In the genomic region with DNA sequence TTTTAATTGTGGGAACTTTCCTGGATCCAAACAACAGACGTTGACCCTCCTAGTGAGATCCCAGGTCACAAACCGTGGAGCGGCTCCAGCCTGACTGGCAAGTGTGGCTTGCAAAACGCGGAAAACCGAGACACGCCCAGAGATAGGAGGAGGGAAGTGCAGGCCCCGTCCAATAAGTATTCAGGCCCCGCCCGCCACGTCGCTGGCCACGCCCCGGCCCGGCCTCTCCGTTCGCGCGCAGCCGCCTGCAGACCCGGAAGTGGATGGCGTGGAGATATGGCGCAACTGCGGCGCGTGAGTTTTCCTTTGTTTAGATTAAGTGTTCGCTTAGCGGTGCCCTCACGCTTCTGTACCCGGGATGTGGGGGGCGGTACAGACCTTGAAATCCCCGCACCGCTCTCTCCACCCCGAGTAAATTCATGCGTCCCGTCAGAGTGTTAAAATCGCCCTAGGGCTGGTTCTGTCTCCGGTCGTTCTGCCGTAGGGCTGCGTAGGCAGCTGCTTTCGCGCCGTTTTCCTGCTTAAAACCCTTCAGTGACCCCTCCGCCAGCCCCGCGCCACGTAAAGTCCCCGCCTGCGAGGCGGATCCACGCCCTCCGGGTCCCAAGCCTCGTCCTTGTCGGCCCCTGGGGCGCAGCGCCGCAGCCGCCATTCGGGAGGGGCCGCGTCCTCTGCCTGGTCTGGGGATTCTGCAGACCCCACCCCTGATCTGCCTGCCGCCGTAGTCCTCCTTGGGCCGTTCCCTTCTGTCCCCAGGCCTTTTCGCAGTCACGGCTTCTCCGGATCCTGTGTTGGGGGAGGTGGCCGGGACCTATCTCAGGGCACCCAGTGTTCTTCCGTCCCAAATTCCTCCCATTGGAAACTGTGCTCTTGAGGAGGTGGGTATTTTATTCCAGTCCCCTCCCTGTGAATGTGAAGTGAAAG, we compare ENCODE assay signal across 1 cellular context.
TF ChIP-seq lines count a peak whose summit lies in the region.

A gene (plus strand): TSS at position 250 of the 924 bp plus-strand sequence. CDS start 27 bp downstream, at position 277.

TF ChIP-seq in GM12878, 131 proteins besides CTCF, POLR2A, EP300 and RAD21 (continued from another document and continues in another):
- TF ChIP-seq, protein P1, sequence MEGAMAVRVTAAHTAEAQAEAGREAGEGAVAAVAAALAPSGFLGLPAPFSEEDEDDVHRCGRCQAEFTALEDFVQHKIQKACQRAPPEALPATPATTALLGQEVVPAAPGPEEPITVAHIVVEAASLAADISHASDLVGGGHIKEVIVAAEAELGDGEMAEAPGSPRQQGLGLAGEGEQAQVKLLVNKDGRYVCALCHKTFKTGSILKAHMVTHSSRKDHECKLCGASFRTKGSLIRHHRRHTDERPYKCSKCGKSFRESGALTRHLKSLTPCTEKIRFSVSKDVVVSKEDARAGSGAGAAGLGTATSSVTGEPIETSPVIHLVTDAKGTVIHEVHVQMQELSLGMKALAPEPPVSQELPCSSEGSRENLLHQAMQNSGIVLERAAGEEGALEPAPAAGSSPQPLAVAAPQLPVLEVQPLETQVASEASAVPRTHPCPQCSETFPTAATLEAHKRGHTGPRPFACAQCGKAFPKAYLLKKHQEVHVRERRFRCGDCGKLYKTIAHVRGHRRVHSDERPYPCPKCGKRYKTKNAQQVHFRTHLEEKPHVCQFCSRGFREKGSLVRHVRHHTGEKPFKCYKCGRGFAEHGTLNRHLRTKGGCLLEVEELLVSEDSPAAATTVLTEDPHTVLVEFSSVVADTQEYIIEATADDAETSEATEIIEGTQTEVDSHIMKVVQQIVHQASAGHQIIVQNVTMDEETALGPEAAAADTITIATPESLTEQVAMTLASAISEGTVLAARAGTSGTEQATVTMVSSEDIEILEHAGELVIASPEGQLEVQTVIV (IDR thresholded peaks at IDR 0.05; ENCODE audit: borderline replicate concordance, partially characterized antibody) = peak; percentile 87
- TF ChIP-seq IKZF1 (conservative IDR thresholded peaks at IDR 0.05) (peak; percentile 44), BHLHE40 (IDR thresholded peaks at IDR 0.05; ENCODE audit: borderline replicate concordance in 1 of 2, low read depth in 2 of 2, low read length in 1 of 2) (peak; percentile 55 to 68), CEBPB (IDR thresholded peaks at IDR 0.05; ENCODE audit: borderline replicate concordance in 1 of 2, low read depth in 2 of 2, low read length in 2 of 2) (peak in 1 of 2 experiments; percentile 78; a peak in 2 of 4 replicates), NFXL1 (IDR thresholded peaks at IDR 0.05; ENCODE audit: borderline replicate concordance) (no peak), BCL11A (IDR thresholded peaks at IDR 0.05; ENCODE audit: low read depth, low read length) (no peak), SMC3 (IDR thresholded peaks at IDR 0.05; ENCODE audit: borderline replicate concordance, low read length) (no peak), ZZZ3 (IDR thresholded peaks at IDR 0.05; ENCODE audit: control insufficient read depth, insufficient read length, low read depth) (no peak), NBN (IDR thresholded peaks at IDR 0.05) (peak; percentile 69; the same call in 1 of the 2 replicates), PAX8 (IDR thresholded peaks at IDR 0.05) (no peak), GABPA (IDR thresholded peaks at IDR 0.05; ENCODE audit: low read depth) (no peak), RELA (IDR thresholded peaks at IDR 0.05; ENCODE audit: borderline replicate concordance, partially characterized antibody) (no peak), ZNF622 (IDR thresholded peaks at IDR 0.05) (no peak), TAF1 (IDR thresholded peaks at IDR 0.05; ENCODE audit: borderline replicate concordance, low read depth, low read length) (peak; percentile 88), POLR2AphosphoS5 (IDR thresholded peaks at IDR 0.05; ENCODE audit: low read length) (peak; percentile 96), KDM1A (IDR thresholded peaks at IDR 0.05; ENCODE audit: borderline replicate concordance) (no peak), MXI1 (IDR thresholded peaks at IDR 0.05; ENCODE audit: low read depth, low read length) (peak; percentile 94), CHD4 (IDR thresholded peaks at IDR 0.05) (no peak), TCF7 (IDR thresholded peaks at IDR 0.05; ENCODE audit: borderline replicate concordance) (no peak), SREBF1 (IDR thresholded peaks at IDR 0.05; ENCODE audit: low read length) (no peak), MTA3 (IDR thresholded peaks at IDR 0.05; ENCODE audit: borderline replicate concordance, low read length) (no peak), ATF7 (IDR thresholded peaks at IDR 0.05; ENCODE audit: low read depth) (no peak), MTA2 (IDR thresholded peaks at IDR 0.05; ENCODE audit: low read depth) (no peak), SP1 (IDR thresholded peaks at IDR 0.05; ENCODE audit: low read depth, low read length) (peak; percentile 92), KAT2A (conservative IDR thresholded peaks at IDR 0.05; ENCODE audit: control insufficient read depth, low read depth, low read length) (no peak), STAT3 (IDR thresholded peaks at IDR 0.05; ENCODE audit: low read depth, low read length) (no peak), HDAC2 (IDR thresholded peaks at IDR 0.05) (no peak), EZH2 (IDR thresholded peaks at IDR 0.05; ENCODE audit: borderline replicate concordance, control insufficient read depth, low read depth, low read length) (no peak), ESRRA (IDR thresholded peaks at IDR 0.05; ENCODE audit: low read length) (no peak), YBX1 (IDR thresholded peaks at IDR 0.05) (no peak), CBX3 (IDR thresholded peaks at IDR 0.05; ENCODE audit: borderline replicate concordance, low read depth) (no peak), ZNF207 (IDR thresholded peaks at IDR 0.05; ENCODE audit: borderline replicate concordance) (peak; percentile 46; the same call in 1 of the 2 replicates), FOXK2 (IDR thresholded peaks at IDR 0.05) (no peak), RB1 (IDR thresholded peaks at IDR 0.05; ENCODE audit: borderline replicate concordance) (peak; percentile 78; the same call in 1 of the 2 replicates), RAD51 (IDR thresholded peaks at IDR 0.05) (no peak), SMAD1 (IDR thresholded peaks at IDR 0.05; ENCODE audit: low read depth, partially characterized antibody) (no peak), TBL1XR1 (IDR thresholded peaks at IDR 0.05; ENCODE audit: low read depth, low read length) (no peak), MYC (IDR thresholded peaks at IDR 0.05; ENCODE audit: insufficient read depth, insufficient read length, insufficient replicate concordance, low read length, severe bottlenecking) (no peak), ETV6 (conservative IDR thresholded peaks at IDR 0.05 in 1 of 2, IDR thresholded peaks at IDR 0.05 in 1 of 2; ENCODE audit: borderline replicate concordance in 1 of 2, low read depth in 1 of 2) (no peak), MYB (IDR thresholded peaks at IDR 0.05; ENCODE audit: borderline replicate concordance, low read depth, low read length) (no peak)
- TF ChIP-seq, protein P2, sequence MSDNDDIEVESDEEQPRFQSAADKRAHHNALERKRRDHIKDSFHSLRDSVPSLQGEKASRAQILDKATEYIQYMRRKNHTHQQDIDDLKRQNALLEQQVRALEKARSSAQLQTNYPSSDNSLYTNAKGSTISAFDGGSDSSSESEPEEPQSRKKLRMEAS (IDR thresholded peaks at IDR 0.05; ENCODE audit: low read depth, low read length) = peak; percentile 68; the same call in 1 of the 2 replicates
- TF ChIP-seq, protein P3, sequence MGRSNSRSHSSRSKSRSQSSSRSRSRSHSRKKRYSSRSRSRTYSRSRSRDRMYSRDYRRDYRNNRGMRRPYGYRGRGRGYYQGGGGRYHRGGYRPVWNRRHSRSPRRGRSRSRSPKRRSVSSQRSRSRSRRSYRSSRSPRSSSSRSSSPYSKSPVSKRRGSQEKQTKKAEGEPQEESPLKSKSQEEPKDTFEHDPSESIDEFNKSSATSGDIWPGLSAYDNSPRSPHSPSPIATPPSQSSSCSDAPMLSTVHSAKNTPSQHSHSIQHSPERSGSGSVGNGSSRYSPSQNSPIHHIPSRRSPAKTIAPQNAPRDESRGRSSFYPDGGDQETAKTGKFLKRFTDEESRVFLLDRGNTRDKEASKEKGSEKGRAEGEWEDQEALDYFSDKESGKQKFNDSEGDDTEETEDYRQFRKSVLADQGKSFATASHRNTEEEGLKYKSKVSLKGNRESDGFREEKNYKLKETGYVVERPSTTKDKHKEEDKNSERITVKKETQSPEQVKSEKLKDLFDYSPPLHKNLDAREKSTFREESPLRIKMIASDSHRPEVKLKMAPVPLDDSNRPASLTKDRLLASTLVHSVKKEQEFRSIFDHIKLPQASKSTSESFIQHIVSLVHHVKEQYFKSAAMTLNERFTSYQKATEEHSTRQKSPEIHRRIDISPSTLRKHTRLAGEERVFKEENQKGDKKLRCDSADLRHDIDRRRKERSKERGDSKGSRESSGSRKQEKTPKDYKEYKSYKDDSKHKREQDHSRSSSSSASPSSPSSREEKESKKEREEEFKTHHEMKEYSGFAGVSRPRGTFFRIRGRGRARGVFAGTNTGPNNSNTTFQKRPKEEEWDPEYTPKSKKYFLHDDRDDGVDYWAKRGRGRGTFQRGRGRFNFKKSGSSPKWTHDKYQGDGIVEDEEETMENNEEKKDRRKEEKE (IDR thresholded peaks at IDR 0.05) = no peak
- TF ChIP-seq, protein P4, sequence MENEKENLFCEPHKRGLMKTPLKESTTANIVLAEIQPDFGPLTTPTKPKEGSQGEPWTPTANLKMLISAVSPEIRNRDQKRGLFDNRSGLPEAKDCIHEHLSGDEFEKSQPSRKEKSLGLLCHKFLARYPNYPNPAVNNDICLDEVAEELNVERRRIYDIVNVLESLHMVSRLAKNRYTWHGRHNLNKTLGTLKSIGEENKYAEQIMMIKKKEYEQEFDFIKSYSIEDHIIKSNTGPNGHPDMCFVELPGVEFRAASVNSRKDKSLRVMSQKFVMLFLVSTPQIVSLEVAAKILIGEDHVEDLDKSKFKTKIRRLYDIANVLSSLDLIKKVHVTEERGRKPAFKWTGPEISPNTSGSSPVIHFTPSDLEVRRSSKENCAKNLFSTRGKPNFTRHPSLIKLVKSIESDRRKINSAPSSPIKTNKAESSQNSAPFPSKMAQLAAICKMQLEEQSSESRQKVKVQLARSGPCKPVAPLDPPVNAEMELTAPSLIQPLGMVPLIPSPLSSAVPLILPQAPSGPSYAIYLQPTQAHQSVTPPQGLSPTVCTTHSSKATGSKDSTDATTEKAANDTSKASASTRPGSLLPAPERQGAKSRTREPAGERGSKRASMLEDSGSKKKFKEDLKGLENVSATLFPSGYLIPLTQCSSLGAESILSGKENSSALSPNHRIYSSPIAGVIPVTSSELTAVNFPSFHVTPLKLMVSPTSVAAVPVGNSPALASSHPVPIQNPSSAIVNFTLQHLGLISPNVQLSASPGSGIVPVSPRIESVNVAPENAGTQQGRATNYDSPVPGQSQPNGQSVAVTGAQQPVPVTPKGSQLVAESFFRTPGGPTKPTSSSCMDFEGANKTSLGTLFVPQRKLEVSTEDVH (IDR thresholded peaks at IDR 0.05; ENCODE audit: low read depth, partially characterized antibody) = peak; percentile 76
- TF ChIP-seq, protein P5, sequence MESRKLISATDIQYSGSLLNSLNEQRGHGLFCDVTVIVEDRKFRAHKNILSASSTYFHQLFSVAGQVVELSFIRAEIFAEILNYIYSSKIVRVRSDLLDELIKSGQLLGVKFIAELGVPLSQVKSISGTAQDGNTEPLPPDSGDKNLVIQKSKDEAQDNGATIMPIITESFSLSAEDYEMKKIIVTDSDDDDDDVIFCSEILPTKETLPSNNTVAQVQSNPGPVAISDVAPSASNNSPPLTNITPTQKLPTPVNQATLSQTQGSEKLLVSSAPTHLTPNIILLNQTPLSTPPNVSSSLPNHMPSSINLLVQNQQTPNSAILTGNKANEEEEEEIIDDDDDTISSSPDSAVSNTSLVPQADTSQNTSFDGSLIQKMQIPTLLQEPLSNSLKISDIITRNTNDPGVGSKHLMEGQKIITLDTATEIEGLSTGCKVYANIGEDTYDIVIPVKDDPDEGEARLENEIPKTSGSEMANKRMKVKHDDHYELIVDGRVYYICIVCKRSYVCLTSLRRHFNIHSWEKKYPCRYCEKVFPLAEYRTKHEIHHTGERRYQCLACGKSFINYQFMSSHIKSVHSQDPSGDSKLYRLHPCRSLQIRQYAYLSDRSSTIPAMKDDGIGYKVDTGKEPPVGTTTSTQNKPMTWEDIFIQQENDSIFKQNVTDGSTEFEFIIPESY (IDR thresholded peaks at IDR 0.05) = no peak
- TF ChIP-seq, protein P6, sequence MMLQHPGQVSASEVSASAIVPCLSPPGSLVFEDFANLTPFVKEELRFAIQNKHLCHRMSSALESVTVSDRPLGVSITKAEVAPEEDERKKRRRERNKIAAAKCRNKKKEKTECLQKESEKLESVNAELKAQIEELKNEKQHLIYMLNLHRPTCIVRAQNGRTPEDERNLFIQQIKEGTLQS (IDR thresholded peaks at IDR 0.05; ENCODE audit: borderline replicate concordance, extremely low read depth, low read depth, low read length) = no peak
- TF ChIP-seq, protein P7, sequence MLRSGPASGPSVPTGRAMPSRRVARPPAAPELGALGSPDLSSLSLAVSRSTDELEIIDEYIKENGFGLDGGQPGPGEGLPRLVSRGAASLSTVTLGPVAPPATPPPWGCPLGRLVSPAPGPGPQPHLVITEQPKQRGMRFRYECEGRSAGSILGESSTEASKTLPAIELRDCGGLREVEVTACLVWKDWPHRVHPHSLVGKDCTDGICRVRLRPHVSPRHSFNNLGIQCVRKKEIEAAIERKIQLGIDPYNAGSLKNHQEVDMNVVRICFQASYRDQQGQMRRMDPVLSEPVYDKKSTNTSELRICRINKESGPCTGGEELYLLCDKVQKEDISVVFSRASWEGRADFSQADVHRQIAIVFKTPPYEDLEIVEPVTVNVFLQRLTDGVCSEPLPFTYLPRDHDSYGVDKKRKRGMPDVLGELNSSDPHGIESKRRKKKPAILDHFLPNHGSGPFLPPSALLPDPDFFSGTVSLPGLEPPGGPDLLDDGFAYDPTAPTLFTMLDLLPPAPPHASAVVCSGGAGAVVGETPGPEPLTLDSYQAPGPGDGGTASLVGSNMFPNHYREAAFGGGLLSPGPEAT (IDR thresholded peaks at IDR 0.05; ENCODE audit: low read depth) = 0 out of 2 replicates have a peak, but pooled peaks have one; percentile 13
- TF ChIP-seq, protein P8, sequence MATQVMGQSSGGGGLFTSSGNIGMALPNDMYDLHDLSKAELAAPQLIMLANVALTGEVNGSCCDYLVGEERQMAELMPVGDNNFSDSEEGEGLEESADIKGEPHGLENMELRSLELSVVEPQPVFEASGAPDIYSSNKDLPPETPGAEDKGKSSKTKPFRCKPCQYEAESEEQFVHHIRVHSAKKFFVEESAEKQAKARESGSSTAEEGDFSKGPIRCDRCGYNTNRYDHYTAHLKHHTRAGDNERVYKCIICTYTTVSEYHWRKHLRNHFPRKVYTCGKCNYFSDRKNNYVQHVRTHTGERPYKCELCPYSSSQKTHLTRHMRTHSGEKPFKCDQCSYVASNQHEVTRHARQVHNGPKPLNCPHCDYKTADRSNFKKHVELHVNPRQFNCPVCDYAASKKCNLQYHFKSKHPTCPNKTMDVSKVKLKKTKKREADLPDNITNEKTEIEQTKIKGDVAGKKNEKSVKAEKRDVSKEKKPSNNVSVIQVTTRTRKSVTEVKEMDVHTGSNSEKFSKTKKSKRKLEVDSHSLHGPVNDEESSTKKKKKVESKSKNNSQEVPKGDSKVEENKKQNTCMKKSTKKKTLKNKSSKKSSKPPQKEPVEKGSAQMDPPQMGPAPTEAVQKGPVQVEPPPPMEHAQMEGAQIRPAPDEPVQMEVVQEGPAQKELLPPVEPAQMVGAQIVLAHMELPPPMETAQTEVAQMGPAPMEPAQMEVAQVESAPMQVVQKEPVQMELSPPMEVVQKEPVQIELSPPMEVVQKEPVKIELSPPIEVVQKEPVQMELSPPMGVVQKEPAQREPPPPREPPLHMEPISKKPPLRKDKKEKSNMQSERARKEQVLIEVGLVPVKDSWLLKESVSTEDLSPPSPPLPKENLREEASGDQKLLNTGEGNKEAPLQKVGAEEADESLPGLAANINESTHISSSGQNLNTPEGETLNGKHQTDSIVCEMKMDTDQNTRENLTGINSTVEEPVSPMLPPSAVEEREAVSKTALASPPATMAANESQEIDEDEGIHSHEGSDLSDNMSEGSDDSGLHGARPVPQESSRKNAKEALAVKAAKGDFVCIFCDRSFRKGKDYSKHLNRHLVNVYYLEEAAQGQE (IDR thresholded peaks at IDR 0.05; ENCODE audit: low read depth, low read length) = no peak
